Comparison of ENCODE assay signal across 13 cellular contexts in genomic region chr9:76877961-76878360, GRCh38.
"Had no signal": no experiment of that assay in that cellular context is flagged by ENCODE, and none has a peak within 500 bp of the region (broad histone marks: within the 10 kb centered on the region; RNA-seq: fewer than 3 reads in every experiment).

No MANE protein-coding gene starts in this region.

- ATAC-seq: gastrocnemius medialis; stimulated activated effector memory CD8-positive, alpha-beta T cell treated with anti-CD3 and anti-CD28 coated beads, Interleukin-12 subunit alpha, Interleukin-12 subunit beta, amount 100 ng/mL, for 72 hours had no signal

- H3K9ac ChIP-seq: parathyroid adenoma had no signal

- H3K4me2 ChIP-seq: smooth muscle cell had no signal

- H3K27ac ChIP-seq: breast epithelium, gastrocnemius medialis, parathyroid adenoma, right atrium auricular region, suprapubic skin, vagina had no signal

- H3K9me3 ChIP-seq: breast epithelium, gastrocnemius medialis, right atrium auricular region, suprapubic skin, vagina had no signal

- H3K27me3 ChIP-seq: breast epithelium, gastrocnemius medialis, right atrium auricular region, suprapubic skin, vagina had no signal

- H3K4me3 ChIP-seq: breast epithelium, gastrocnemius medialis, right atrium auricular region, smooth muscle cell, suprapubic skin, vagina had no signal

- H3K79me2 ChIP-seq: parathyroid adenoma had no signal

- H2AFZ ChIP-seq: parathyroid adenoma had no signal

- H3K4me1 ChIP-seq: breast epithelium, gastrocnemius medialis, parathyroid adenoma, right atrium auricular region had no signal

- H3K36me3 ChIP-seq: breast epithelium, gastrocnemius medialis, right atrium auricular region, suprapubic skin, vagina had no signal

- DNase-seq: activated CD4-positive, alpha-beta T cell treated with anti-CD3 and anti-CD28 coated beads, Interleukin-2, amount 50 U/mL, for 4 hours; activated CD4-positive, CD25-positive, alpha-beta regulatory T cell treated with anti-CD3 and anti-CD28 coated beads, Interleukin-2, amount 50 U/mL, for 72 hours; activated T-cell treated with anti-CD3 and anti-CD28 coated beads, Interleukin-2, amount 50 U/mL, for 1 hour; amniotic stem cell; gastrocnemius medialis; kidney had no signal
